Comparison of ENCODE assay signal across 12 cellular contexts in the genomic region with DNA sequence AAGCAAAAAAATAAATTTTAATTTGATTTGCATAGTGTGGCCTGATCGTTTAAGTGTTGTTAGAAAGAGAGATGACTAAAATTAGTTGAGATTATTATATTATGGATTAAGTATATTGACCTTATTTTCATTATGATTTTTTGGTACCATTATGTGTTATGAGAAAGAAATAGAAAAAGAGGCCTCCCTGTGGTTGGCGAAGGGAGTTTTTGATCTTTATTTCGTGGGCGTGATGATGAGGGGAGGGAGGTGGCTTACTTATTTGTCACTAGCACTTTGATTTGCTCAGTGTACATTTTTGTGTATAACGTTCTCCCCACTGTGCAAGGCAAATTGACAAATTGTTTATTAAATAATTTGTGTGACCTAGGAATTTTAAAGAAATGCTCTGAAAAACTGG. TPM values are rescaled to one million over a fixed set of nuclear protein-coding genes. Genes with fewer than 3 reads are reported as not detected.
DNase-seq lines count a peak whose midpoint lies in the region; ATAC-seq, FAIRE-seq and TF ChIP-seq lines count a peak whose summit lies in the region.
"Had no signal": no experiment of that assay in that cellular context is flagged by ENCODE, and none has a peak within 500 bp of the region (broad histone marks: within the 10 kb centered on the region; RNA-seq: fewer than 3 reads in every experiment).

No MANE protein-coding gene starts in this region.

- H3K27me3 Mint-ChIP-seq in activated T-cell treated with anti-CD3 and anti-CD28 coated beads, Interleukin-2, amount 50 U/mL, for 4 hours (ENCODE audit: low read depth), result peaks cover 46% of the 10 kb centered on the region
- no peaks in the 10 kb centered on the region for H3K27me3 Mint-ChIP-seq in type B pancreatic cell

- H3K27ac Mint-ChIP-seq in type B pancreatic cell, result peak overlapping the region; percentile 5
- H3K27ac Mint-ChIP-seq: CD4-positive, CD25-positive, alpha-beta regulatory T cell had no signal

- peak; percentile 68 for FAIRE-seq in islet of Langerhans (lab: Jason Lieb, UNC)
- FAIRE-seq: H54 had no signal

- H3K9me3 Mint-ChIP-seq in activated T-cell treated with anti-CD3 and anti-CD28 coated beads, Interleukin-2, amount 50 U/mL, for 4 hours, result no peaks in the 10 kb centered on the region
- no peaks in the 10 kb centered on the region for H3K9me3 Mint-ChIP-seq in type B pancreatic cell

- DNase-seq in stimulated activated CD4-positive, alpha-beta T cell treated with anti-CD3 and anti-CD28 coated beads, Interleukin-1b, Interleukin-23, amount 100 ng/mL, for 48 hours, result peak; percentile 47
- DNase-seq in stimulated activated CD4-positive, alpha-beta T cell treated with anti-CD3 and anti-CD28 coated beads, Interleukin-2, amount 100 ng/mL, for 48 hours, result no peak
- DNase-seq in activated T-cell treated with anti-CD3 and anti-CD28 coated beads, Interleukin-2, amount 50 U/mL, for 4 hours, result no peak
- DNase-seq in type B pancreatic cell (ENCODE audit: extremely low spot score, unreplicated experiment) (no peak), NCI-H2081 treated with DMSO at 0.1 percent for 48 hours (lab: John Stamatoyannopoulos, UW) (no peak), mucosa of gallbladder (ENCODE audit: low spot score) (no peak), SKM-1 (lab: John Stamatoyannopoulos, UW; ENCODE audit: unreplicated experiment) (no peak)
- DNase-seq: activated CD8-positive, alpha-beta memory T cell treated with anti-CD3 and anti-CD28 coated beads, Interleukin-2, amount 50 U/mL, for 48 hours; CD4-positive, CD25-positive, alpha-beta regulatory T cell; NCI-H2029 had no signal

- H3K4me3 Mint-ChIP-seq in activated T-cell treated with anti-CD3 and anti-CD28 coated beads, Interleukin-2, amount 50 U/mL, for 4 hours, result no peak overlapping the region
- peak overlapping the region; percentile 98 for H3K4me3 Mint-ChIP-seq in type B pancreatic cell
- H3K4me3 Mint-ChIP-seq: CD4-positive, CD25-positive, alpha-beta regulatory T cell had no signal

- H3K36me3 Mint-ChIP-seq in activated T-cell treated with anti-CD3 and anti-CD28 coated beads, Interleukin-2, amount 50 U/mL, for 4 hours (ENCODE audit: insufficient read depth), result no peaks in the 10 kb centered on the region
- H3K36me3 Mint-ChIP-seq in type B pancreatic cell, result peaks cover 37% of the 10 kb centered on the region
- H3K36me3 Mint-ChIP-seq: CD4-positive, CD25-positive, alpha-beta regulatory T cell had no signal

- peaks cover 9% of the 10 kb centered on the region for H3K4me1 Mint-ChIP-seq in activated T-cell treated with anti-CD3 and anti-CD28 coated beads, Interleukin-2, amount 50 U/mL, for 4 hours (ENCODE audit: low read depth)
- peaks cover 40% of the 10 kb centered on the region for H3K4me1 Mint-ChIP-seq in type B pancreatic cell (ENCODE audit: unreplicated experiment)

- ATAC-seq in activated T-cell treated with anti-CD3 and anti-CD28 coated beads, Interleukin-2, amount 50 U/mL, for 4 hours, result peak; percentile 41 to 42

- TF ChIP-seq CTCF in type B pancreatic cell (conservative IDR thresholded peaks at IDR 0.05), result peak; percentile 66

RNA-seq across cellular contexts. Expression of a gene that starts 2.8 kb away (rescaled TPM):
- 1 to 10 TPM; 2.7 to 4.2 (median 4.0) TPM for total RNA-seq in activated T-cell treated with anti-CD3 and anti-CD28 coated beads, Interleukin-2, amount 50 U/mL, for 4 hours
- 160 and 246 TPM in 2 replicates for total RNA-seq in type B pancreatic cell (ENCODE audit: low replicate concordance)
- total RNA-seq in mucosa of gallbladder, result 179 TPM

Comparison
In these comparisons a context has a peak if more than half of its experiments do, and no peak if none do; other contexts are left out.
1. RNA of a gene that starts 2.8 kb away (total RNA-seq): 179 TPM in mucosa of gallbladder (single experiment) and 160 to 246 TPM in type B pancreatic cell; 2.7 to 4.2 TPM in activated T-cell treated with anti-CD3 and anti-CD28 coated beads, Interleukin-2, amount 50 U/mL, for 4 hours; every median in the first group is over 10 times any median in the second.